ENCODE assay signal across 8 cellular contexts in the genomic region with DNA sequence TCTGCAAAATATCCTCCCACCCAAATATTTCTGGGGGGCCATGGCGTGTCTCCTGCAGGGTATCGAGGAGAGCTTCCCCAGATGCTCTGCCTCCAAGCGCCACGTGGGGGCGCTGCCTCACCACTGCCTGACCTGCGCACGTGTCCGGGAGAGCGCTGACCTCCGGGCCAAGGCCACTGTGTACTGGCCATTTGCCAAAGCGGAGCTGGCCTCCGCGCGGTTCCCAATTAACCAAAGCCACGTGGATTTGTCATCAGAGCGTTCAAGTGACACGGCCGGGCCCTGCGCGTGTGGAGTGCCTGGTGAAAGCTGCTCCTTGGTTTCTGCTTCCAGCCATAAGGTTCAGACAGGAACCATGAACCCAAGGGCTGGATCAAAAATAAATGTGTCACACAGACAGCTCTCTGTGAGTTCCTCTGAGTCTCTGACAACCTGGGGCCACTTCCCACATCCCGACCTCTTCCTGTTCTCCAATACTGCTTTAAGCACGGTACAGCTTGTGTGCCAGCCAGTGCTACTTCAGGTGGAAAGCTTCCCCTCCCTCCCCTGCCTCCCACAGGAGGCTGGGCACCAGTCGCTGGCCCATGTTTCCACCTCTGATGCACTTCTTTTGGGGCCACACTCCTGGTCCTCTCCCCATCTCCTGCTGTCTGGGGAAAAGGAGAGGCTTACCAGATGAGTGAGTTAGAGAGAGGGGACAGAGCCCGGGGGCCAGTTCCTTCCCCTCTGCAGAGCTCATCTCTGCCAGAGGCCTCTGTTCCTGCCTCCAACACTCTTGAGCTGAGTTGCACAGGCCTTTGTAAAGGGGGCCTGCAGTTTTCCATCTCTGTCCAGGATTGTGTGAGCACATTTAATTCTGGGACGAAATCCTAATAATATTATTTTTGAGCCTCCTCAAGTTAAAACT. TPM values are rescaled to one million over a fixed set of nuclear protein-coding genes. Genes with fewer than 3 reads are reported as not detected.
DNase-seq lines count a peak whose midpoint lies in the region; ATAC-seq and TF ChIP-seq lines count a peak whose summit lies in the region.

No MANE protein-coding gene starts in this region.

- no peak overlapping the region for H3T11ph ChIP-seq in H9 (ENCODE audit: low read length)

- no peak overlapping the region for H3K4me3 ChIP-seq in astrocyte of the cerebellum (ENCODE audit: low read depth, low read length)

- H2BK15ac ChIP-seq in H9 (ENCODE audit: low read depth, low read length): no peak overlapping the region

- ATAC-seq in activated CD4-positive, alpha-beta T cell treated with anti-CD3 and anti-CD28 coated beads for 36 hours: peak; percentile 61
- ATAC-seq in activated CD4-positive, CD25-positive, alpha-beta regulatory T cell treated with anti-CD3 and anti-CD28 coated beads, Interleukin-2, amount 50 U/mL, for 24 hours: no peak

- peaks cover 7% of the 10 kb centered on the region for H3K4me1 ChIP-seq in H9 (ENCODE audit: insufficient read depth, low read length)

- CTCF ChIA-PET in activated CD4-positive, alpha-beta T cell treated with anti-CD3 and anti-CD28 coated beads for 36 hours (lab: Charles Lee): interaction anchor here (0.5 to 2.1 kb wide), 9 partner anchors 9 to 847 kb away, joined by 3 to 7 read pairs (median 3); no protein-coding TSS in a partner anchor

- no CpG with 5 or more reads among the region's 25 CpGs for WGBS in H9 (ENCODE audit: extremely low coverage, insufficient read length, low lambda C conversion rate)

- intact Hi-C loops in activated CD4-positive, alpha-beta T cell treated with anti-CD3 and anti-CD28 coated beads for 36 hours (cut with DNase I, micrococcal nuclease): loop anchor here in 1 of 2 experiments (5.0 kb wide), 1 partner anchor 1088 kb away; no protein-coding TSS in a partner anchor

- TF ChIP-seq CTCF in H9 (conservative IDR thresholded peaks at IDR 0.05) (peak; percentile 98), astrocyte of the cerebellum (IDR thresholded peaks at IDR 0.05; ENCODE audit: low read depth, low read length, missing control alignments) (peak; percentile 99)

- H2BK5ac ChIP-seq in H9 (ENCODE audit: insufficient read length, low read length): no peak overlapping the region

- no peaks in the 10 kb centered on the region for H3K23me2 ChIP-seq in H9 (ENCODE audit: insufficient read length, low read depth, low read length, poor library complexity, severe bottlenecking)

- H3K56ac ChIP-seq in H9 (ENCODE audit: insufficient read length, low read depth, low read length): no peak overlapping the region

- peaks cover 2% of the 10 kb centered on the region for H3K27me3 Mint-ChIP-seq in activated CD4-positive, alpha-beta T cell treated with anti-CD3 and anti-CD28 coated beads for 36 hours
- peaks cover 8% of the 10 kb centered on the region for H3K27me3 Mint-ChIP-seq in H9 (ENCODE audit: low read depth)

- H3K79me1 ChIP-seq in H9 (ENCODE audit: insufficient read depth, low read depth, low read length, poor library complexity, severe bottlenecking): no peaks in the 10 kb centered on the region

- no peak overlapping the region for H2BK120ac ChIP-seq in H9 (ENCODE audit: low read depth, low read length, poor library complexity, severe bottlenecking)

- no peak overlapping the region for H3K9ac ChIP-seq in H9 (ENCODE audit: extremely low read depth, insufficient read length, low read length)

- in situ Hi-C loops in astrocyte of the cerebellum (cut with HindIII; ENCODE audit: low sequenced_read_pairs): no loop called here

- no peak overlapping the region for H2BK12ac ChIP-seq in H9 (ENCODE audit: insufficient read length, low read depth, low read length)

- no peaks in the 10 kb centered on the region for H3K79me2 ChIP-seq in H9 (ENCODE audit: insufficient read depth, low read length)

- no peak overlapping the region for H3K14ac ChIP-seq in H9 (ENCODE audit: insufficient read depth, low read length)

- no peak overlapping the region for H3K23ac ChIP-seq in H9 (ENCODE audit: insufficient read length, low read depth, low read length)

- H3K27ac Mint-ChIP-seq in activated CD4-positive, alpha-beta T cell treated with anti-CD3 and anti-CD28 coated beads for 36 hours: no peak overlapping the region
- no peak overlapping the region for H3K27ac Mint-ChIP-seq in H9

- H2AK5ac ChIP-seq in H9 (ENCODE audit: insufficient read length, low read length): no peak overlapping the region

- no peak overlapping the region for H4K8ac ChIP-seq in H9 (replicated peaks; ENCODE audit: insufficient read length, low read depth, low read length)

- peak; percentile 52 for DNase-seq in activated CD4-positive, alpha-beta T cell treated with anti-CD3 and anti-CD28 coated beads for 36 hours
- no peak for DNase-seq in activated CD4-positive, alpha-beta T cell treated with anti-CD3 and anti-CD28 coated beads for 1 hour
- DNase-seq in H9 (peak; percentile 81), NCI-H1105 treated with DMSO at 0.1 percent for 48 hours (lab: John Stamatoyannopoulos, UW) (peak; percentile 31), astrocyte of the cerebellum (ENCODE audit: low read depth) (no peak), iris pigment epithelial cell (ENCODE audit: low read depth) (peak; percentile 20)
- peak; percentile 2 for DNase-seq in stimulated activated CD4-positive, alpha-beta T cell treated with anti-CD3 and anti-CD28 coated beads, Interleukin-4, amount 100 ng/mL, for 1 hour

- peaks cover 2% of the 10 kb centered on the region for H3K4me1 Mint-ChIP-seq in activated CD4-positive, alpha-beta T cell treated with anti-CD3 and anti-CD28 coated beads for 36 hours
- peaks cover 22 to 23% of the 10 kb centered on the region in 2 experiments for H3K4me1 Mint-ChIP-seq in H9

- no peak overlapping the region for H3K4ac ChIP-seq in H9 (ENCODE audit: low read depth, low read length)

- H4K91ac ChIP-seq in H9 (ENCODE audit: insufficient read length, low read depth, low read length): no peak overlapping the region

- H2AFZ ChIP-seq in H9 (ENCODE audit: low read length): no peak overlapping the region

- H3K36me3 Mint-ChIP-seq in activated CD4-positive, alpha-beta T cell treated with anti-CD3 and anti-CD28 coated beads for 36 hours (ENCODE audit: low read depth): no peaks in the 10 kb centered on the region
- H3K36me3 Mint-ChIP-seq in H9 (ENCODE audit: insufficient read depth in 1 of 3, low read depth in 3 of 3): 0 out of 7 replicates have a peak, but pooled peaks cover 0 to 1% (median 0%) of the 10 kb centered on the region in 3 experiments

- POLR2A ChIA-PET in activated CD4-positive, alpha-beta T cell treated with anti-CD3 and anti-CD28 coated beads for 36 hours (lab: Charles Lee): no interaction called here

- peaks cover 2% of the 10 kb centered on the region for H4K20me1 ChIP-seq in H9 (ENCODE audit: control insufficient read depth, insufficient read depth, insufficient read length)

- H3K27me3 ChIP-seq in H9 (ENCODE audit: insufficient read depth, low read length): no peaks in the 10 kb centered on the region

- no peak overlapping the region for H4K5ac ChIP-seq in H9 (ENCODE audit: insufficient read length, low read depth, low read length)

- no peak overlapping the region for H3K4me2 ChIP-seq in H9 (ENCODE audit: insufficient read depth, insufficient read length, low read length)

- no peak overlapping the region for H3K4me3 Mint-ChIP-seq in activated CD4-positive, alpha-beta T cell treated with anti-CD3 and anti-CD28 coated beads for 36 hours
- no peak overlapping the region for H3K4me3 Mint-ChIP-seq in H9

- no peak overlapping the region for H3K18ac ChIP-seq in H9 (ENCODE audit: insufficient read length, low read depth, low read length)

- H3K9me3 ChIP-seq in H9 (ENCODE audit: control insufficient read depth, low read depth, low read length): no peaks in the 10 kb centered on the region

- H2BK20ac ChIP-seq in H9 (ENCODE audit: low read depth, low read length, poor library complexity, severe bottlenecking): no peak overlapping the region

- H3K9me3 Mint-ChIP-seq in activated CD4-positive, alpha-beta T cell treated with anti-CD3 and anti-CD28 coated beads for 36 hours (ENCODE audit: low read depth): no peaks in the 10 kb centered on the region
- H3K9me3 Mint-ChIP-seq in H9: no peaks in the 10 kb centered on the region

- H3K27ac ChIP-seq in H9 (ENCODE audit: insufficient read length, low read depth, low read length): no peak overlapping the region

RNA-seq across cellular contexts. Expression of gene ZP4, which starts 26.1 kb away (rescaled TPM):
- total RNA-seq in activated CD4-positive, alpha-beta T cell treated with anti-CD3 and anti-CD28 coated beads for 36 hours: not detected
- total RNA-seq in H9 (2021): not detected in 2 replicates

Comparison
In these comparisons a context has a peak if more than half of its experiments do, and no peak if none do; other contexts are left out.
1. DNase-seq: peak in activated CD4-positive, alpha-beta T cell treated with anti-CD3 and anti-CD28 coated beads for 36 hours (single experiment), H9 (single experiment), NCI-H1105 treated with DMSO at 0.1 percent for 48 hours (single experiment), iris pigment epithelial cell (single experiment) and stimulated activated CD4-positive, alpha-beta T cell treated with anti-CD3 and anti-CD28 coated beads, Interleukin-4, amount 100 ng/mL, for 1 hour (single experiment); none in activated CD4-positive, alpha-beta T cell treated with anti-CD3 and anti-CD28 coated beads for 1 hour (single experiment) and astrocyte of the cerebellum (single experiment).